ENCODE assay signal across 11 cellular contexts in the genomic region with DNA sequence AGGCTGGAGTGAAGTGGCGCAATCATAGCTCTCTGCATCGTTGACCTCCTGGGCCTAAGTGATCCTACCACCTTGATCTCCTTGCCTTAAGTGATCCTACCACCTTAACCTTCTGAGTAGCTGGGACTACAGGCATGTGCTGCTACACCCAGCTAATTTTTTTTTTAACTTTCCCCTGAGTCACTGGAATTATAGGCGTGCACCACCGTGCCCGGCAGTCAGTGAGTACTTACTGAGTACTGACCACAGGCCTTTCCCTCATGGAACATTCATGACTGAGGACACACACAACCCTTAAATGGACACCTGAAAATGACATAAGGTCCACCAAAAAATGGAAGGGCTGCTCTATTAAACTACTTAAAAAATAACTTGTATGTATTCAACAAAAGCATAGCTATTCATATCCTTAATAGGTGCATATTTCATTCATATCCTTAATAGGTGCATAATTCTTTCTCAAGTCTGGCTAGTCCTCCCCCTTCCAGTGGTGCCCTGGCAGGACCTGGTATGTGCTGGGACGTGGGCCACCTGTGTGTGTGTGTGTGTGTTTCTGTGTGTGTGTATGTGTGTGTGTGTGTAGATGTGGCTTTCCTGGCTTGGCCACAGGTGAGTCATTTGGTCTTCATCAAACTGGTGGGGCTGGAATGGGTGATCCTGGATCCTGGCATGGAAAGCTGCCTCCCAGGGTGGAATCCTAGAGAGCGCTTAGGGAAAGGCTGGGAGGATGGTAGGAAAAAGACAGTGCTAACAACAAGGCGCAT. TPM values are rescaled to one million over a fixed set of nuclear protein-coding genes. Genes with fewer than 3 reads are reported as not detected.
A peak's percentile ranks its signal among the peaks of the same experiment; 100 is the strongest.
DNase-seq lines count a peak whose midpoint lies in the region; ATAC-seq and TF ChIP-seq lines count a peak whose summit lies in the region.
"Had no signal": no experiment of that assay in that cellular context is flagged by ENCODE, and none has a peak within 500 bp of the region (broad histone marks: within the 10 kb centered on the region; RNA-seq: fewer than 3 reads in every experiment).

No MANE protein-coding gene starts in this region.

- no peak overlapping the region for H3K4me3 Mint-ChIP-seq in natural killer cell
- H3K4me3 Mint-ChIP-seq: activated T-helper 17 cell treated with anti-CD3 and anti-CD28 coated beads, Interleukin-2, amount 50 U/mL, for 72 hours; effector memory CD8-positive, alpha-beta T cell had no signal

- peak overlapping the region; percentile 62 for H3K27ac ChIP-seq in HCT116 (ENCODE audit: low read depth, low read length)
- H3K27ac ChIP-seq in foreskin keratinocyte, result peak overlapping the region; percentile 99
- peak overlapping the region; percentile 84 for H3K27ac ChIP-seq in suprapubic skin

- peaks cover 4 to 12% of the 10 kb centered on the region in 2 donors for H3K27me3 Mint-ChIP-seq in natural killer cell (ENCODE audit: low read depth in 2 of 2)
- H3K27me3 Mint-ChIP-seq: activated T-helper 17 cell treated with anti-CD3 and anti-CD28 coated beads, Interleukin-2, amount 50 U/mL, for 72 hours had no signal

- CTCF ChIA-PET in HCT116 (lab: Charles Lee), result interaction anchor here (1.0 to 1.2 kb wide), 2 partner anchors 8 to 10 kb away, joined by 3 to 4 read pairs; no protein-coding TSS in a partner anchor

- no peaks in the 10 kb centered on the region for H3K4me1 Mint-ChIP-seq in natural killer cell
- H3K4me1 Mint-ChIP-seq: activated T-helper 17 cell treated with anti-CD3 and anti-CD28 coated beads, Interleukin-2, amount 50 U/mL, for 72 hours had no signal

- RAD21 ChIA-PET in HCT116 (lab: Charles Lee; ENCODE audit: low non-redundant PET in 1 of 2, low total read pairs in 2 of 2, uncharacterized antibody in 2 of 2, unreplicated experiment in 2 of 2), result no interaction called here

- peak; percentile 14; the same call in 1 of the 2 replicates for TF ChIP-seq RAD21 in HCT116 (IDR thresholded peaks at IDR 0.05; ENCODE audit: low read depth)

- TF ChIP-seq EP300 in suprapubic skin (IDR thresholded peaks at IDR 0.05), result no peak

- 56% methylated on average over 8 of the region's 8 CpGs for WGBS in suprapubic skin

- BruUV-seq in HCT116 (replicated peaks; lab: Mats Ljungman, UMichigan), result no TSS peak

- H3K9ac ChIP-seq in HCT116 (ENCODE audit: low read length), result peak overlapping the region; percentile 58

- H3K27ac Mint-ChIP-seq in natural killer cell, result no peak overlapping the region
- H3K27ac Mint-ChIP-seq: activated T-helper 17 cell treated with anti-CD3 and anti-CD28 coated beads, Interleukin-2, amount 50 U/mL, for 72 hours; effector memory CD8-positive, alpha-beta T cell had no signal

- H3K36me3 Mint-ChIP-seq in natural killer cell, result no peaks in the 10 kb centered on the region

- peak; percentile 75 for ATAC-seq in HCT116
- peak; percentile 85 for ATAC-seq in foreskin keratinocyte
- ATAC-seq in natural killer cell, result no peak
- no peak for ATAC-seq in GM18873 (IDR thresholded peaks at IDR 0.05; ENCODE audit: low FRiP score, unreplicated experiment)
- ATAC-seq in GM19395 (IDR thresholded peaks at IDR 0.05; ENCODE audit: unreplicated experiment), result no peak
- ATAC-seq: activated T-helper 17 cell treated with anti-CD3 and anti-CD28 coated beads, Interleukin-2, amount 50 U/mL, for 72 hours; effector memory CD8-positive, alpha-beta T cell had no signal

- no peaks in the 10 kb centered on the region for H3K9me3 Mint-ChIP-seq in natural killer cell
- H3K9me3 Mint-ChIP-seq: activated T-helper 17 cell treated with anti-CD3 and anti-CD28 coated beads, Interleukin-2, amount 50 U/mL, for 72 hours; effector memory CD8-positive, alpha-beta T cell had no signal

- peak; percentile 79 for DNase-seq in HCT116 (ENCODE audit: low read depth, low spot score)
- DNase-seq in amniotic epithelial cell (ENCODE audit: low read depth), result peak; percentile 63
- peak; percentile 89 to 95 for DNase-seq in foreskin keratinocyte
- DNase-seq in suprapubic skin (ENCODE audit: low spot score in 2 of 2), result no peak
- no peak for DNase-seq in iPS-NIHi7 (ENCODE audit: extremely low spot score)
- no peak for DNase-seq in natural killer cell
- DNase-seq: effector memory CD8-positive, alpha-beta T cell had no signal

- peak overlapping the region; percentile 77 for H3K4me2 ChIP-seq in HCT116 (ENCODE audit: low read length)

- H3K36me3 ChIP-seq in HCT116 (ENCODE audit: control insufficient read depth in 1 of 2, insufficient read depth in 2 of 2, low read length in 2 of 2) (no peaks in the 10 kb centered on the region), suprapubic skin (no peaks in the 10 kb centered on the region)

- peak overlapping the region; percentile 91 for H2AFZ ChIP-seq in HCT116 (ENCODE audit: low read depth, low read length, poor library complexity, severe bottlenecking)

- intact Hi-C loops in HCT116 (cut with micrococcal nuclease), result loop anchor here (1.0 to 2.0 kb wide), 2 partner anchors 31 to 82 kb away; a partner anchor contains a TSS
- intact Hi-C loops in natural killer cell (cut with micrococcal nuclease), result no loop called here

- no peak for TF ChIP-seq POLR2A in HCT116 (IDR thresholded peaks at IDR 0.05; ENCODE audit: borderline replicate concordance, extremely low read depth, insufficient read depth, insufficient read length)
- no peak for TF ChIP-seq POLR2A in suprapubic skin (IDR thresholded peaks at IDR 0.05)

- H3K9me3 ChIP-seq in HCT116 (ENCODE audit: control insufficient read depth in 1 of 2, insufficient read depth in 1 of 2, low read depth in 1 of 2, low read length in 2 of 2) (no peaks in the 10 kb centered on the region), suprapubic skin (no peaks in the 10 kb centered on the region)

- no peak for TF ChIP-seq CTCF in HCT116 (IDR thresholded peaks at IDR 0.05 in 2 of 3, conservative IDR thresholded peaks at IDR 0.05 in 1 of 3; ENCODE audit: borderline replicate concordance in 1 of 3, insufficient read depth in 1 of 3, low read depth in 2 of 3, low read length in 2 of 3)
- no peak for TF ChIP-seq CTCF in foreskin keratinocyte (conservative IDR thresholded peaks at IDR 0.05)
- TF ChIP-seq CTCF in suprapubic skin (IDR thresholded peaks at IDR 0.05), result no peak
- TF ChIP-seq CTCF in natural killer cell (IDR thresholded peaks at IDR 0.05), result no peak

- POLR2A ChIA-PET in HCT116 (lab: Charles Lee), result interaction anchor here (1.1 to 2.1 kb wide), 7 partner anchors 9 to 82 kb away, joined by 3 to 11 read pairs (median 4); a partner anchor contains a TSS

- no peaks in the 10 kb centered on the region for H3K79me2 ChIP-seq in HCT116 (ENCODE audit: insufficient read depth, low read length)

- H3K27me3 ChIP-seq in HCT116 (ENCODE audit: insufficient read depth, low read length) (no peaks in the 10 kb centered on the region), foreskin keratinocyte (no peaks in the 10 kb centered on the region), suprapubic skin (no peaks in the 10 kb centered on the region)

- no peaks in the 10 kb centered on the region for H3K9me2 ChIP-seq in HCT116 (ENCODE audit: insufficient read depth)

- no peaks in the 10 kb centered on the region for H4K20me1 ChIP-seq in HCT116 (ENCODE audit: insufficient read depth)

- H3K4me1 ChIP-seq in HCT116 (ENCODE audit: control insufficient read depth in 1 of 2, insufficient read depth in 2 of 2, low read length in 2 of 2) (peaks cover 25 to 49% of the 10 kb centered on the region in 2 experiments), foreskin keratinocyte (peaks cover 32% of the 10 kb centered on the region), suprapubic skin (peaks cover 41% of the 10 kb centered on the region)

- H3K4me3 ChIP-seq in HCT116 (replicated peaks in 1 of 2; ENCODE audit: low read depth in 1 of 2, low read length in 2 of 2) (peak overlapping the region; percentile 30 to 45), suprapubic skin (peak overlapping the region; percentile 8)

TF ChIP-seq in HCT116, 20 proteins besides CTCF, POLR2A, EP300 and RAD21 (continues in another document):
- TF ChIP-seq ELF1 (IDR thresholded peaks at IDR 0.05; ENCODE audit: borderline replicate concordance, low read depth), result no peak
- peak; percentile 72 for TF ChIP-seq SP1 (IDR thresholded peaks at IDR 0.05; ENCODE audit: low read depth)
- 0 out of 2 replicates have a peak, but pooled peaks have one; percentile 34 for TF ChIP-seq CEBPB (IDR thresholded peaks at IDR 0.05; ENCODE audit: low read depth)
- TF ChIP-seq SRF (IDR thresholded peaks at IDR 0.05; ENCODE audit: low read depth), result no peak; the same call in 1 of the 2 replicates
- 0 out of 2 replicates have a peak, but pooled peaks have one; percentile 56 for TF ChIP-seq SIN3A (IDR thresholded peaks at IDR 0.05; ENCODE audit: low read depth)
- TF ChIP-seq POLR2AphosphoS5 (IDR thresholded peaks at IDR 0.05; ENCODE audit: low read depth, low read length), result no peak
- TF ChIP-seq JUND (IDR thresholded peaks at IDR 0.05), result peak; percentile 73
- peak; percentile 87 for TF ChIP-seq CBX3 (IDR thresholded peaks at IDR 0.05; ENCODE audit: low read depth)
- no peak for TF ChIP-seq ZNF274 (IDR thresholded peaks at IDR 0.05; ENCODE audit: low read depth, low read length)
- no peak for TF ChIP-seq TCF7L2 (IDR thresholded peaks at IDR 0.05; ENCODE audit: borderline replicate concordance, extremely low read depth, insufficient read depth, insufficient read length)
- TF ChIP-seq, protein P1, sequence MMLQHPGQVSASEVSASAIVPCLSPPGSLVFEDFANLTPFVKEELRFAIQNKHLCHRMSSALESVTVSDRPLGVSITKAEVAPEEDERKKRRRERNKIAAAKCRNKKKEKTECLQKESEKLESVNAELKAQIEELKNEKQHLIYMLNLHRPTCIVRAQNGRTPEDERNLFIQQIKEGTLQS (IDR thresholded peaks at IDR 0.05), result no peak
- TF ChIP-seq YY1 (IDR thresholded peaks at IDR 0.05; ENCODE audit: extremely low read depth, insufficient replicate concordance, low read depth, low read length), result peak; percentile 5
- TF ChIP-seq ZFX (IDR thresholded peaks at IDR 0.05), result no peak

RNA-seq across cellular contexts. Expression of a gene that starts 3.5 kb away (rescaled TPM):
- 0.59 TPM for total RNA-seq in HCT116 (2021; ENCODE audit: unreplicated experiment)
- polyA plus RNA-seq in HCT116 (2012), result 0.61 TPM in 1 of 2 replicates, not detected in the other
- 1.3 and 2.6 TPM in 2 replicates for total RNA-seq in foreskin keratinocyte
- polyA plus RNA-seq in foreskin keratinocyte, result 0.59 and 1.4 TPM in 2 replicates
- 1 to 10 TPM; 2.3 to 5.8 (median 4.9) TPM for total RNA-seq in suprapubic skin
- not detected for total RNA-seq in natural killer cell
- total RNA-seq: activated T-helper 17 cell treated with anti-CD3 and anti-CD28 coated beads, Interleukin-2, amount 50 U/mL, for 72 hours; pulmonary artery endothelial cell had no signal

RNA-seq across cellular contexts. Expression of a gene that starts 17.1 kb away (rescaled TPM):
- total RNA-seq in HCT116 (2021; ENCODE audit: unreplicated experiment), result 0.30 TPM
- polyA plus RNA-seq in HCT116 (2012), result 0.79 and 0.95 TPM in 2 replicates
- total RNA-seq in foreskin keratinocyte, result 0.10 and 0.14 TPM in 2 replicates
- polyA plus RNA-seq in foreskin keratinocyte, result 0.20 TPM in 1 of 2 replicates, not detected in the other
- 1 to 10 TPM in 1 of 4 donors, under 1 TPM in 3; 0.15 to 1.9 (median 0.51) TPM for total RNA-seq in suprapubic skin
- total RNA-seq in natural killer cell, result not detected
- total RNA-seq: activated T-helper 17 cell treated with anti-CD3 and anti-CD28 coated beads, Interleukin-2, amount 50 U/mL, for 72 hours; pulmonary artery endothelial cell had no signal

Comparison
In these comparisons a context has a peak if more than half of its experiments do, and no peak if none do; other contexts are left out.
1. ATAC-seq: peak in HCT116 (single experiment) and foreskin keratinocyte (single experiment); none in natural killer cell (0 of 3), GM18873 (single experiment) and GM19395 (single experiment).
2. DNase-seq: peak in HCT116 (single experiment), amniotic epithelial cell (single experiment) and foreskin keratinocyte (2 of 2); none in suprapubic skin (0 of 2), iPS-NIHi7 (single experiment) and natural killer cell (single experiment).
3. Peak in every context shown above with its lines, with median percentiles within 50 percentile points of each other: H3K27ac ChIP-seq.